1 cellular context compared by ENCODE assay signal in genomic region chr6:125810435-125810834, GRCh38.
TF ChIP-seq lines count a peak whose summit lies in the region.

No MANE protein-coding gene starts in this region.

TF ChIP-seq in SK-N-SH, 30 proteins besides CTCF, POLR2A, EP300 and RAD21 (continued from another document):
- TF ChIP-seq EZH2phosphoT487 (IDR thresholded peaks at IDR 0.05; ENCODE audit: borderline replicate concordance, low read depth) (no peak), MEF2A (IDR thresholded peaks at IDR 0.05; ENCODE audit: borderline replicate concordance, low read depth) (no peak)
